15 cellular contexts compared by ENCODE assay signal in the genomic region with DNA sequence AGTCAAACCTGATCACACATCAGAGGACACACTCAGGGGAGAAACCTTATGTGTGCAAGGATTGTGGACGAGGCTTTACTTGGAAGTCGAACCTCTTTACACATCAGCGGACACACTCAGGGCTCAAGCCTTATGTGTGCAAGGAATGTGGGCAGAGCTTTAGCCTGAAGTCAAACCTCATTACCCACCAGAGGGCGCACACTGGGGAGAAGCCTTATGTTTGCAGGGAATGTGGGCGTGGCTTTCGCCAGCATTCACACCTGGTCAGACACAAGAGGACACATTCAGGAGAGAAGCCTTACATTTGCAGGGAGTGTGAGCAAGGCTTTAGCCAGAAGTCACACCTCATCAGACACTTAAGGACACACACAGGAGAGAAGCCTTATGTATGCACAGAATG. TPM values are rescaled to one million over a fixed set of nuclear protein-coding genes. Genes with fewer than 3 reads are reported as not detected.
DNase-seq lines count a peak whose midpoint lies in the region; ATAC-seq, FAIRE-seq and TF ChIP-seq lines count a peak whose summit lies in the region.
"Had no signal": no experiment of that assay in that cellular context is flagged by ENCODE, and none has a peak within 500 bp of the region (broad histone marks: within the 10 kb centered on the region; RNA-seq: fewer than 3 reads in every experiment).

No MANE protein-coding gene starts in this region.

- no peak for TF ChIP-seq POLR2A in NB4 (IDR thresholded peaks at IDR 0.05; ENCODE audit: extremely low read depth, insufficient read length)
- TF ChIP-seq POLR2A in endothelial cell of umbilical vein (IDR thresholded peaks at IDR 0.05; ENCODE audit: low read depth, low read length): no peak

- H3K4me1 ChIP-seq in endothelial cell of umbilical vein (ENCODE audit: control insufficient read depth, extremely low read depth, insufficient read depth, low read length) (peaks cover 16% of the 10 kb centered on the region), skeletal muscle tissue (ENCODE audit: control insufficient read depth in 3 of 3, insufficient read depth in 3 of 3, low read length in 3 of 3) (peaks cover 0 to 4% (median 2%) of the 10 kb centered on the region in 3 donors)

- BruUV-seq in endothelial cell of umbilical vein (replicated peaks; lab: Mats Ljungman, UMichigan): no TSS peak

- H3K9me3 ChIP-seq in endothelial cell of umbilical vein (replicated peaks; ENCODE audit: control insufficient read depth, insufficient read depth, low read length) (no peaks in the 10 kb centered on the region), skeletal muscle tissue (ENCODE audit: control insufficient read depth in 3 of 3, low read length in 3 of 3) (no peaks in the 10 kb centered on the region)

- no peak for FAIRE-seq in endothelial cell of umbilical vein (lab: Jason Lieb, UNC)

- H3K27me3 ChIP-seq in endothelial cell of umbilical vein (ENCODE audit: control insufficient read depth in 2 of 2, insufficient read depth in 2 of 2, low read length in 2 of 2) (no peaks in the 10 kb centered on the region), skeletal muscle tissue (ENCODE audit: control insufficient read depth in 3 of 3, insufficient read depth in 3 of 3, low read length in 3 of 3) (no peaks in the 10 kb centered on the region)
- H3K27me3 ChIP-seq: heart right ventricle had no signal

- H4K20me1 ChIP-seq in endothelial cell of umbilical vein (replicated peaks; ENCODE audit: control insufficient read depth, extremely low read depth, insufficient read depth, low read length): no peaks in the 10 kb centered on the region

- peak; percentile 15 for DNase-seq in activated CD8-positive, alpha-beta T cell treated with anti-CD3 and anti-CD28 coated beads for 36 hours
- no peak for DNase-seq in activated CD8-positive, alpha-beta T cell treated with anti-CD3 and anti-CD28 coated beads, Interleukin-2, amount 10 ng/mL, durations not matched to agents 7 days and 5 days
- DNase-seq in NB4 (ENCODE audit: low read depth) (peak; percentile 4), endothelial cell of umbilical vein (ENCODE audit: low read depth, low spot score) (peak; percentile 12), NCI-H2081 treated with DMSO at 0.1 percent for 48 hours (lab: John Stamatoyannopoulos, UW) (no peak), NCI-H2171 (lab: John Stamatoyannopoulos, UW) (no peak)
- DNase-seq in activated effector memory CD4-positive, alpha-beta T cell treated with Interleukin-2 at 50 U/mL for 16 hours: no peak
- DNase-seq: activated naive CD4-positive, alpha-beta T cell; C1 segment of cervical spinal cord; heart right ventricle; NCI-H1048 had no signal

- POLR2A ChIA-PET in activated CD8-positive, alpha-beta T cell treated with anti-CD3 and anti-CD28 coated beads for 36 hours (lab: Charles Lee): no interaction called here
- POLR2A ChIA-PET in activated CD8-positive, alpha-beta T cell treated with anti-CD3 and anti-CD28 coated beads, Interleukin-2, amount 10 ng/mL, durations not matched to agents 7 days and 5 days (lab: Charles Lee): no interaction called here
- POLR2A ChIA-PET in endothelial cell of umbilical vein (lab: Charles Lee): no interaction called here

- H3K36me3 ChIP-seq in endothelial cell of umbilical vein (ENCODE audit: control insufficient read depth in 2 of 2, extremely low read depth in 1 of 2, insufficient read depth in 2 of 2, low read length in 2 of 2) (peaks cover 10 to 11% of the 10 kb centered on the region in 2 experiments), skeletal muscle tissue (ENCODE audit: control insufficient read depth in 3 of 3, insufficient read depth in 3 of 3, low read length in 3 of 3) (peaks cover 26 to 50% (median 30%) of the 10 kb centered on the region in 3 donors)

- CTCF ChIA-PET in activated CD8-positive, alpha-beta T cell treated with anti-CD3 and anti-CD28 coated beads for 36 hours (lab: Charles Lee): no interaction called here
- CTCF ChIA-PET in activated CD8-positive, alpha-beta T cell treated with anti-CD3 and anti-CD28 coated beads, Interleukin-2, amount 10 ng/mL, durations not matched to agents 7 days and 5 days (lab: Charles Lee): no interaction called here
- CTCF ChIA-PET in endothelial cell of umbilical vein (lab: Charles Lee): interaction anchor here (1.4 to 1.9 kb wide), 4 partner anchors 8 to 45 kb away, joined by 3 to 8 read pairs (median 4); a partner anchor contains a TSS

- dilution Hi-C loops in endothelial cell of umbilical vein (cut with MboI; ENCODE audit: extremely low pct_ligation_motif_present, low sequenced_read_pairs): no loop called here

- peak overlapping the region; percentile 48 for H3K4me2 ChIP-seq in endothelial cell of umbilical vein (ENCODE audit: insufficient read depth, low read length)

- H3K9me1 ChIP-seq in endothelial cell of umbilical vein (replicated peaks; ENCODE audit: control insufficient read depth, extremely low read depth, insufficient read depth, low read length): no peaks in the 10 kb centered on the region

- H3K9me3 Mint-ChIP-seq in activated CD8-positive, alpha-beta T cell treated with anti-CD3 and anti-CD28 coated beads for 36 hours: peaks cover 37% of the 10 kb centered on the region
- H3K9me3 Mint-ChIP-seq in activated CD8-positive, alpha-beta T cell treated with anti-CD3 and anti-CD28 coated beads, Interleukin-2, amount 10 ng/mL, durations not matched to agents 7 days and 5 days (ENCODE audit: insufficient read depth): peaks cover 58% of the 10 kb centered on the region

- H3K4me1 Mint-ChIP-seq in activated CD8-positive, alpha-beta T cell treated with anti-CD3 and anti-CD28 coated beads for 36 hours (ENCODE audit: low read depth): no peaks in the 10 kb centered on the region
- H3K4me1 Mint-ChIP-seq in activated CD8-positive, alpha-beta T cell treated with anti-CD3 and anti-CD28 coated beads, Interleukin-2, amount 10 ng/mL, durations not matched to agents 7 days and 5 days (ENCODE audit: low read depth): no peaks in the 10 kb centered on the region

- no peak overlapping the region for H3K27ac Mint-ChIP-seq in activated CD8-positive, alpha-beta T cell treated with anti-CD3 and anti-CD28 coated beads for 36 hours
- no peak overlapping the region for H3K27ac Mint-ChIP-seq in activated CD8-positive, alpha-beta T cell treated with anti-CD3 and anti-CD28 coated beads, Interleukin-2, amount 10 ng/mL, durations not matched to agents 7 days and 5 days
- H3K27ac Mint-ChIP-seq: dendritic cell treated with granulocyte-macrophage colony-stimulating factor and Interleukin-4, amounts not matched to agents 40 ng/mL and 50 ng/mL, for 4 days had no signal

- H3K4me3 Mint-ChIP-seq in activated CD8-positive, alpha-beta T cell treated with anti-CD3 and anti-CD28 coated beads for 36 hours: no peak overlapping the region
- no peak overlapping the region for H3K4me3 Mint-ChIP-seq in activated CD8-positive, alpha-beta T cell treated with anti-CD3 and anti-CD28 coated beads, Interleukin-2, amount 10 ng/mL, durations not matched to agents 7 days and 5 days
- H3K4me3 Mint-ChIP-seq: dendritic cell treated with granulocyte-macrophage colony-stimulating factor and Interleukin-4, amounts not matched to agents 40 ng/mL and 50 ng/mL, for 4 days had no signal

- peaks cover 62% of the 10 kb centered on the region for H3K36me3 Mint-ChIP-seq in activated CD8-positive, alpha-beta T cell treated with anti-CD3 and anti-CD28 coated beads for 36 hours (ENCODE audit: low read depth)
- H3K36me3 Mint-ChIP-seq in activated CD8-positive, alpha-beta T cell treated with anti-CD3 and anti-CD28 coated beads, Interleukin-2, amount 10 ng/mL, durations not matched to agents 7 days and 5 days (ENCODE audit: low read depth): peaks cover 70% of the 10 kb centered on the region

- TF ChIP-seq CTCF in activated CD8-positive, alpha-beta T cell treated with anti-CD3 and anti-CD28 coated beads for 36 hours (IDR thresholded peaks at IDR 0.05): no peak
- TF ChIP-seq CTCF in NB4 (IDR thresholded peaks at IDR 0.05; ENCODE audit: low read depth, low read length): no peak
- peak in 1 of 2 donors; percentile 10 for TF ChIP-seq CTCF in endothelial cell of umbilical vein (IDR thresholded peaks at IDR 0.05; ENCODE audit: extremely low read depth in 1 of 2, insufficient read depth in 1 of 2, low read depth in 1 of 2, low read length in 2 of 2)

- no peak for ATAC-seq in activated CD8-positive, alpha-beta T cell treated with anti-CD3 and anti-CD28 coated beads for 36 hours
- ATAC-seq in activated CD8-positive, alpha-beta T cell treated with anti-CD3 and anti-CD28 coated beads, Interleukin-2, amount 10 ng/mL, durations not matched to agents 7 days and 5 days: no peak

- no peak overlapping the region for H3K4me3 ChIP-seq in NB4 (ENCODE audit: low read depth, low read length)
- no peak overlapping the region for H3K4me3 ChIP-seq in endothelial cell of umbilical vein (replicated peaks in 1 of 3; ENCODE audit: insufficient read depth in 1 of 3, low read depth in 1 of 3, low read length in 3 of 3)
- no peak overlapping the region for H3K4me3 ChIP-seq in skeletal muscle tissue (ENCODE audit: low read length in 3 of 3)
- H3K4me3 ChIP-seq: heart right ventricle, skin epidermis had no signal

- no peaks in the 10 kb centered on the region for H3K79me2 ChIP-seq in endothelial cell of umbilical vein (ENCODE audit: control insufficient read depth, insufficient read depth, low read length)

- no peaks in the 10 kb centered on the region for H3K27me3 Mint-ChIP-seq in activated CD8-positive, alpha-beta T cell treated with anti-CD3 and anti-CD28 coated beads for 36 hours
- no peaks in the 10 kb centered on the region for H3K27me3 Mint-ChIP-seq in activated CD8-positive, alpha-beta T cell treated with anti-CD3 and anti-CD28 coated beads, Interleukin-2, amount 10 ng/mL, durations not matched to agents 7 days and 5 days (ENCODE audit: low read depth)
- H3K27me3 Mint-ChIP-seq: dendritic cell treated with granulocyte-macrophage colony-stimulating factor and Interleukin-4, amounts not matched to agents 40 ng/mL and 50 ng/mL, for 4 days had no signal

- H3K9ac ChIP-seq in endothelial cell of umbilical vein (replicated peaks; ENCODE audit: extremely low read depth, insufficient read depth, low read length) (no peak overlapping the region), skeletal muscle tissue (ENCODE audit: low read depth in 1 of 3, low read length in 3 of 3) (no peak overlapping the region)

- intact Hi-C loops in activated CD8-positive, alpha-beta T cell treated with anti-CD3 and anti-CD28 coated beads for 36 hours (cut with micrococcal nuclease): no loop called here
- intact Hi-C loops in endothelial cell of umbilical vein (cut with micrococcal nuclease): loop anchor here (1.0 to 2.0 kb wide), 3 partner anchors 9 to 46 kb away; a partner anchor contains a TSS

- H2AFZ ChIP-seq in endothelial cell of umbilical vein (ENCODE audit: low read depth, low read length): no peak overlapping the region

- H3K27ac ChIP-seq in endothelial cell of umbilical vein (ENCODE audit: insufficient read depth, low read depth, low read length) (peak overlapping the region; percentile 84), skeletal muscle tissue (ENCODE audit: low read depth, low read length) (peak overlapping the region; percentile 42)
- H3K27ac ChIP-seq: RWPE1 had no signal

RNA-seq across cellular contexts. Expression of a gene that starts 8.2 kb away (rescaled TPM):
- total RNA-seq in activated CD8-positive, alpha-beta T cell treated with anti-CD3 and anti-CD28 coated beads for 36 hours: 1 to 10 TPM; 5.2 to 5.5 TPM
- total RNA-seq in activated CD8-positive, alpha-beta T cell treated with anti-CD3 and anti-CD28 coated beads, Interleukin-2, amount 10 ng/mL, durations not matched to agents 7 days and 5 days: 1 to 10 TPM; 6.5 to 6.7 TPM
- total RNA-seq in endothelial cell of umbilical vein (3.4 and 3.6 TPM in 2 replicates), skeletal muscle tissue (5.2 TPM)
- 1.7 and 2.9 TPM in 2 replicates for polyA plus RNA-seq in endothelial cell of umbilical vein
- polyA plus RNA-seq in endothelial cell of umbilical vein (2011; cell fraction: cytosol; rRNA removed): 1.8 and 2.0 TPM in 2 replicates
- 3.8 and 4.1 TPM in 2 replicates for polyA plus RNA-seq in endothelial cell of umbilical vein (2011; cell fraction: nucleus; rRNA removed)
- polyA plus RNA-seq in endothelial cell of umbilical vein (2012): 2.7 and 3.9 TPM in 2 replicates
- polyA minus RNA-seq in endothelial cell of umbilical vein: 4.2 and 4.7 TPM in 2 replicates
- polyA minus RNA-seq in endothelial cell of umbilical vein (2011; cell fraction: cytosol; rRNA and poly(A)+ RNA removed): 3.3 TPM
- 3.8 and 4.0 TPM in 2 replicates for polyA minus RNA-seq in endothelial cell of umbilical vein (2011; cell fraction: nucleus; rRNA and poly(A)+ RNA removed)

Comparison
In these comparisons a context has a peak if more than half of its experiments do, and no peak if none do; other contexts are left out.
1. DNase-seq: peak in activated CD8-positive, alpha-beta T cell treated with anti-CD3 and anti-CD28 coated beads for 36 hours (single experiment), NB4 (single experiment) and endothelial cell of umbilical vein (single experiment); none in activated CD8-positive, alpha-beta T cell treated with anti-CD3 and anti-CD28 coated beads, Interleukin-2, amount 10 ng/mL, durations not matched to agents 7 days and 5 days (single experiment), activated effector memory CD4-positive, alpha-beta T cell treated with Interleukin-2 at 50 U/mL for 16 hours (single experiment), NCI-H2081 treated with DMSO at 0.1 percent for 48 hours (single experiment) and NCI-H2171 (single experiment).